Comparison of ENCODE assay signal across 10 cellular contexts in the genomic region with DNA sequence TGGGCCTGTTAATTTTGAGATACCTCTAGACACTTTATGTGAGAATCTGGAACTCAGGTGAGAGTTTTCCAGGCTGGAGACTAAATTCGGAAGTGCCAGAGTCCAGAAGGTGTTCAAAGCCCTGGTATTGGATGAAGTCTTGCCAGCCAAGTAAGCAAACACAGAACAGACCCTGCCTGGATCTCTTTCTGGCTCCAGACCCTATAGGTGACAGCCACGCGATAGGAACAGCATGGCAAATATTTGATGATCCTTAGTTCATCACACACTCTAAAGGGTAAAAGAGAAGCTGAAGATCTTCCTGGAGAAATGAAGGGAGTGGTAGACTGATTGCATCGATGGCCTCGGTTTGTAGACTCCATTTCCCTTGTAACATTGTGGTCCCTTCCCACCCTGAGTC. TPM values are rescaled to one million over a fixed set of nuclear protein-coding genes. Genes with fewer than 3 reads are reported as not detected.
"Had no signal": no experiment of that assay in that cellular context is flagged by ENCODE, and none has a peak within 500 bp of the region (broad histone marks: within the 10 kb centered on the region; RNA-seq: fewer than 3 reads in every experiment).

No MANE protein-coding gene starts in this region.

- H3K27ac ChIP-seq: esophagus muscularis mucosa, left ventricle myocardium inferior, pancreas, thyroid gland had no signal

- H3K36me3 ChIP-seq: esophagus muscularis mucosa, left ventricle myocardium inferior, pancreas, thyroid gland had no signal

- DNase-seq: activated naive CD4-positive, alpha-beta T cell treated with Interleukin-2 at 50 U/mL for 16 hours; aorta; hippocampal formation; left ventricle myocardium inferior; pancreas; thyroid gland had no signal

- H3K4me1 ChIP-seq: pancreas had no signal

- H3K4me3 ChIP-seq: esophagus muscularis mucosa, left ventricle myocardium inferior, pancreas, thyroid gland had no signal

- H3K9me3 ChIP-seq: pancreas, thyroid gland had no signal

- H3K27me3 ChIP-seq: pancreas, thyroid gland had no signal

RNA-seq across cellular contexts. Expression of a gene that starts 30.7 kb away (rescaled TPM):
- total RNA-seq: activated T-helper 17 cell treated with anti-CD3 and anti-CD28 coated beads, Interleukin-2, amount 50 U/mL, for 72 hours; neural crest cell; pancreas had no signal
- polyA plus RNA-seq: keratinocyte had no signal

RNA-seq across cellular contexts. Expression of a gene that starts 49.7 kb away (rescaled TPM):
- total RNA-seq: activated T-helper 17 cell treated with anti-CD3 and anti-CD28 coated beads, Interleukin-2, amount 50 U/mL, for 72 hours had no signal
- polyA plus RNA-seq: keratinocyte had no signal
